17 cellular contexts compared by ENCODE assay signal in genomic region chr10:60021324-60021723, GRCh38.
"Had no signal": no experiment of that assay in that cellular context is flagged by ENCODE, and none has a peak within 500 bp of the region (broad histone marks: within the 10 kb centered on the region; RNA-seq: fewer than 3 reads in every experiment).

No MANE protein-coding gene starts in this region.

- H3K27ac Mint-ChIP-seq: endodermal cell, immature natural killer cell, nephron progenitor cell, type B pancreatic cell had no signal

- DNase-seq: effector CD4-positive, alpha-beta T cell; endodermal cell; erythroblast; glutamatergic neuron; immature natural killer cell; left colon; mesendoderm; naive B cell; nephron progenitor cell; psoas muscle; sigmoid colon; small intestine; stimulated activated CD4-positive, alpha-beta T cell treated with anti-CD3 and anti-CD28 coated beads, Interleukin-12 subunit alpha, Interleukin-12 subunit beta, amount 100 ng/mL, for 4 hours; stimulated activated naive CD4-positive, alpha-beta T cell treated with Interleukin-2 at 50 U/mL for 16 hours; thyroid gland had no signal

- H3K9me3 Mint-ChIP-seq: endodermal cell, immature natural killer cell, naive B cell, nephron progenitor cell had no signal

- H3K36me3 Mint-ChIP-seq: immature natural killer cell, naive B cell, type B pancreatic cell had no signal

- ATAC-seq: gastroesophageal sphincter, left colon, psoas muscle had no signal
